In the genomic region with DNA sequence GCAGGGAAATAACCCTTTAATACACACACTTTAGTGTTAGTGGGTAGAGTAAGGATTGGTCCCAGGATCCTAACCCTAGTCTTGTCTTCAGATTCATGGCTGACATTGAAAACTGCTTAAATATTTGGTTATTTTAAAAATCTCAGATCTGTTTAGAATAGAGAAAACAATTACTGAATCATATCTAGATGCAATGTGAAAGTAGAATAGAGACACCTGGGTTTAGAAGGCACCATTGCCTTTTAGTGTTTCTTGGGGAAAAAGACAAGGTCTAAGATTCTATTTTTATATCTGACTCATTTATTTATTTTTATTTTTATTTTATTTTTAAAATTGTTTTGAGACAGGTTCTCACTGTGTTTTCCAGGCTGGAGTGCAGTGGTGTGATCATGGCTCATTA, we compare ENCODE assay signal across 34 cellular contexts. TPM values are rescaled to one million over a fixed set of nuclear protein-coding genes. Genes with fewer than 3 reads are reported as not detected.
"Had no signal": no experiment of that assay in that cellular context is flagged by ENCODE, and none has a peak within 500 bp of the region (broad histone marks: within the 10 kb centered on the region; RNA-seq: fewer than 3 reads in every experiment).

No MANE protein-coding gene starts in this region.

- ATAC-seq: activated CD8-positive, alpha-beta T cell treated with anti-CD3 and anti-CD28 coated beads for 36 hours; activated naive CD4-positive, alpha-beta T cell treated with anti-CD3 and anti-CD28 coated beads, Interleukin-2, amount 50 U/mL, for 72 hours; activated T-cell treated with anti-CD3 and anti-CD28 coated beads, Interleukin-2, amount 50 U/mL, for 4 hours; activated T-cell treated with anti-CD3 and anti-CD28 coated beads, Interleukin-2, amount 50 U/mL, for 72 hours; activated T-helper 17 cell treated with anti-CD3 and anti-CD28 coated beads, Interleukin-2, amount 50 U/mL, for 72 hours; body of pancreas had no signal

- DNase-seq: activated B cell treated with CpG ODN at 0.5 μM for 24 hours; activated CD4-positive, alpha-beta memory T cell treated with anti-CD3 and anti-CD28 coated beads for 36 hours; activated CD4-positive, alpha-beta T cell treated with anti-CD3 and anti-CD28 coated beads for 4 hours; activated CD4-positive, alpha-beta T cell treated with anti-CD3 and anti-CD28 coated beads, Interleukin-2, amount 10 ng/mL, durations not matched to agents 24 days and 14 days; activated CD4-positive, alpha-beta T cell treated with anti-CD3 and anti-CD28 coated beads, Interleukin-2, amount 50 U/mL, for 1 hour; activated CD4-positive, alpha-beta T cell treated with anti-CD3 and anti-CD28 coated beads, Interleukin-2, amount 50 U/mL, for 4 hours; activated CD4-positive, CD25-positive, alpha-beta regulatory T cell treated with anti-CD3 and anti-CD28 coated beads, Interleukin-2, amount 50 U/mL, for 72 hours; activated CD8-positive, alpha-beta memory T cell treated with anti-CD3 and anti-CD28 coated beads, Interleukin-2, amount 50 U/mL, for 4 hours; activated CD8-positive, alpha-beta T cell treated with anti-CD3 and anti-CD28 coated beads for 36 hours; activated effector memory CD4-positive, alpha-beta T cell treated with anti-CD3 and anti-CD28 coated beads, Interleukin-2, amount 50 U/mL, for 16 hours; activated gamma-delta T cell treated with Interleukin-2 at 50 U/mL for 16 hours; activated naive CD4-positive, alpha-beta T cell; activated naive CD4-positive, alpha-beta T cell treated with anti-CD3 and anti-CD28 coated beads for 36 hours; activated naive CD4-positive, alpha-beta T cell treated with anti-CD3 and anti-CD28 coated beads, Interleukin-2, amount 50 U/mL, for 16 hours; activated naive CD8-positive, alpha-beta T cell treated with anti-CD3 and anti-CD28 coated beads for 36 hours; activated T-cell treated with anti-CD3 and anti-CD28 coated beads for 4 hours; activated T-cell treated with anti-CD3 and anti-CD28 coated beads, Interleukin-2, amount 50 U/mL, for 1 hour; activated T-cell treated with anti-CD3 and anti-CD28 coated beads, Interleukin-2, amount 50 U/mL, for 4 hours; activated T-cell treated with anti-CD3 and anti-CD28 coated beads, Interleukin-2, amount 50 U/mL, for 72 hours; adrenal gland; amniotic stem cell; aorta; body of pancreas; brain microvascular endothelial cell; central memory CD4-positive, alpha-beta T cell; T-helper 9 cell had no signal

RNA-seq across cellular contexts. Expression of gene DDX43, which starts 6.0 kb away (rescaled TPM):
- total RNA-seq: activated naive CD4-positive, alpha-beta T cell treated with anti-CD3 and anti-CD28 coated beads for 36 hours; astrocyte; cardiac septum had no signal

RNA-seq across cellular contexts. Expression of gene OOEP, which starts 31.0 kb away (rescaled TPM):
- total RNA-seq: activated B cell treated with CpG ODN at 0.5 μM for 24 hours; activated CD8-positive, alpha-beta T cell treated with anti-CD3 and anti-CD28 coated beads for 36 hours; activated naive CD8-positive, alpha-beta T cell treated with anti-CD3 and anti-CD28 coated beads for 36 hours; astrocyte; body of pancreas; cardiac septum; cerebellum had no signal

RNA-seq across cellular contexts. Expression of gene KHDC3L, which starts 38.2 kb away (rescaled TPM):
- total RNA-seq: activated B cell treated with CpG ODN at 0.5 μM for 24 hours; activated CD4-positive, alpha-beta memory T cell treated with anti-CD3 and anti-CD28 coated beads for 36 hours; activated CD4-positive, alpha-beta T cell treated with anti-CD3 and anti-CD28 coated beads, Interleukin-2, amount 10 ng/mL, durations not matched to agents 24 days and 14 days; activated CD8-positive, alpha-beta memory T cell treated with anti-CD3 and anti-CD28 coated beads for 36 hours; activated CD8-positive, alpha-beta T cell treated with anti-CD3 and anti-CD28 coated beads for 36 hours; activated naive CD4-positive, alpha-beta T cell treated with anti-CD3 and anti-CD28 coated beads for 36 hours; activated naive CD8-positive, alpha-beta T cell treated with anti-CD3 and anti-CD28 coated beads for 36 hours; activated T-cell treated with anti-CD3 and anti-CD28 coated beads, Interleukin-2, amount 50 U/mL, for 4 hours; activated T-cell treated with anti-CD3 and anti-CD28 coated beads, Interleukin-2, amount 50 U/mL, for 72 hours; activated T-helper 1 cell treated with anti-CD3 and anti-CD28 coated beads, Interleukin-12 subunit alpha, Interleukin-12 subunit beta, Interleukin-2, Interleukin-4 antibody, amounts not matched to agents 30 ng/mL and 10 ng/mL and 1 ng/mL, durations not matched to agents 14 hours and 24 hours and 36 hours; activated T-helper 17 cell treated with anti-CD3 and anti-CD28 coated beads, Interleukin-2, amount 50 U/mL, for 72 hours; adrenal gland; aorta; astrocyte; body of pancreas; breast epithelium; cardiac septum had no signal
- polyA plus RNA-seq: adrenal gland, aorta had no signal

RNA-seq across cellular contexts. Expression of gene DPPA5, which starts 46.6 kb away (rescaled TPM):
- total RNA-seq: activated B cell treated with CpG ODN at 0.5 μM for 24 hours; activated CD4-positive, alpha-beta memory T cell treated with anti-CD3 and anti-CD28 coated beads for 36 hours; activated CD4-positive, alpha-beta T cell treated with anti-CD3 and anti-CD28 coated beads, Interleukin-2, amount 10 ng/mL, durations not matched to agents 24 days and 14 days; activated CD8-positive, alpha-beta memory T cell treated with anti-CD3 and anti-CD28 coated beads for 36 hours; activated CD8-positive, alpha-beta T cell treated with anti-CD3 and anti-CD28 coated beads for 36 hours; activated naive CD4-positive, alpha-beta T cell treated with anti-CD3 and anti-CD28 coated beads for 36 hours; activated naive CD4-positive, alpha-beta T cell treated with anti-CD3 and anti-CD28 coated beads, Interleukin-2, amount 50 U/mL, for 72 hours; activated naive CD8-positive, alpha-beta T cell treated with anti-CD3 and anti-CD28 coated beads for 36 hours; activated T-cell treated with anti-CD3 and anti-CD28 coated beads, Interleukin-2, amount 50 U/mL, for 4 hours; activated T-cell treated with anti-CD3 and anti-CD28 coated beads, Interleukin-2, amount 50 U/mL, for 72 hours; activated T-helper 1 cell treated with anti-CD3 and anti-CD28 coated beads, Interleukin-12 subunit alpha, Interleukin-12 subunit beta, Interleukin-2, Interleukin-4 antibody, amounts not matched to agents 30 ng/mL and 10 ng/mL and 1 ng/mL, durations not matched to agents 14 hours and 24 hours and 36 hours; activated T-helper 17 cell treated with anti-CD3 and anti-CD28 coated beads, Interleukin-2, amount 50 U/mL, for 72 hours; adrenal gland; aorta; astrocyte; body of pancreas; breast epithelium; cardiac septum; cerebellum had no signal
- polyA plus RNA-seq: adrenal gland had no signal
